In the genomic region with DNA sequence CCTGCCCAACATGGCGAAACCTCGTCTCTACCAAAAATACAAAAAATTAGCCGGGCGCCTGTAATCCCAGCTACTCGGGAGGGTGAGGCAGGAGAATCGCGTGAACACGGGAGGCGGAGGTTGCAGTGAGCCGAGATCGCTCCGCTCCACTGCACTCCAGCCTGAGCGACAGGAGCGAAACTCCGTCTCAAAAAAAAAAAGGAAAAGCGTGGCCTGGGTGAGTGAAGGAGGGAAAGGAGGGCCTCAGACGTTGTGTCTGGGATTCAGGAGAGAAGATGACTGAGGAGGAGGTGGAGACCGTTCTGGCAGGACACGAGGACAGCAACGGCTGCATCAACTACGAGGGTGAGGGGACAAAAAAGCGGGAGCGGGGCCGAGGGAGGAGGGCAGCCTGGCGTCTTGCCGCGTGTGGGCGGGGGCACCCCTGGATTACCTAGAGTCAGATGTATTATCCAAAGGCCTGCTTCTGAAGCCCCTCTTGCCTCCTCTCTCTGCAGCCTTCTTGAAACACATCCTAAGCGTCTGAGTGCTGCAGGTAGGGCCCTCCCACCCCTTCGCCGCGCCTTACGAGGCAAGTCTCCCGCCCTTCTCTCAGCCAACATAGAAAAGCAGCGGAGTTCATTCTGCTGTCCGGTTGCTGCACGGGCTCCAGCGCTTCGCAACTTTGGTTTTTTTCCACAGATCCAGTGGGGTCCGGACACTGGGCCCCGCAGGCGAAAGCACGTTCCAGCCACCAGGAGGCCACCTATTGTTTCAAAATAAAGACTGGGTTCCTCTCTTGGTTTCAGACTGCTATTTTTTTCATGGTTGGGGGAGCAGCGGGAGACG, we compare ENCODE assay signal across 8 cellular contexts.
DNase-seq lines count a peak whose midpoint lies in the region; ATAC-seq and TF ChIP-seq lines count a peak whose summit lies in the region.

No MANE protein-coding gene starts in this region.

- H3K27me3 Mint-ChIP-seq in stimulated activated memory B cell treated with anti-CD40 and anti-IgM and Interleukin-4, amounts not matched to agents 10 μg/mL and 1 μg/mL and 100 μg/mL, for 72 hours, result no peaks in the 10 kb centered on the region

- H3K4me1 Mint-ChIP-seq in stimulated activated memory B cell treated with anti-CD40 and anti-IgM and Interleukin-4, amounts not matched to agents 10 μg/mL and 1 μg/mL and 100 μg/mL, for 72 hours, result peaks cover 67% of the 10 kb centered on the region

- H3K4me1 ChIP-seq in OCI-LY3 (ENCODE audit: low read length), result peaks cover 29% of the 10 kb centered on the region
- peaks cover 33% of the 10 kb centered on the region for H3K4me1 ChIP-seq in mucosa of stomach (ENCODE audit: control insufficient read depth, insufficient read depth, low read length)

- DNase-seq in D341Med (ENCODE audit: low spot score), result peak; percentile 71
- DNase-seq in HuH-7.5 (ENCODE audit: low spot score), result peak; percentile 78
- DNase-seq in activated T-cell treated with anti-CD3 and anti-CD28 coated beads for 48 hours (ENCODE audit: low read depth), result peak; percentile 52
- DNase-seq in erythroblast (lab: John Stamatoyannopoulos, UW), result peak; percentile 74 to 76

- peak; percentile 40 for ATAC-seq in GM21447 (IDR thresholded peaks at IDR 0.05; ENCODE audit: unreplicated experiment)
- ATAC-seq in stimulated activated memory B cell treated with anti-CD40 and anti-IgM and Interleukin-4, amounts not matched to agents 10 μg/mL and 1 μg/mL and 100 μg/mL, for 72 hours, result peak; percentile 77

- TF ChIP-seq CTCF in OCI-LY3 (IDR thresholded peaks at IDR 0.05; ENCODE audit: low read depth, low read length), result peak; percentile 38

- H3K27ac Mint-ChIP-seq in stimulated activated memory B cell treated with anti-CD40 and anti-IgM and Interleukin-4, amounts not matched to agents 10 μg/mL and 1 μg/mL and 100 μg/mL, for 72 hours, result peak overlapping the region; percentile 93

- peak overlapping the region; percentile 82 for H3K9ac ChIP-seq in OCI-LY3 (ENCODE audit: low read length)
- H3K9ac ChIP-seq in mucosa of stomach (ENCODE audit: low read length), result peak overlapping the region; percentile 78

- peak overlapping the region; percentile 95 for H3K4me3 Mint-ChIP-seq in stimulated activated memory B cell treated with anti-CD40 and anti-IgM and Interleukin-4, amounts not matched to agents 10 μg/mL and 1 μg/mL and 100 μg/mL, for 72 hours

- peaks cover 34% of the 10 kb centered on the region for H3K79me2 ChIP-seq in OCI-LY3 (ENCODE audit: low read length)

- H3K27ac ChIP-seq in OCI-LY3 (ENCODE audit: low read length), result peak overlapping the region; percentile 72

- no peak overlapping the region for H2AFZ ChIP-seq in OCI-LY3 (ENCODE audit: low read depth, low read length)

- no peaks in the 10 kb centered on the region for H3K9me3 ChIP-seq in OCI-LY3 (ENCODE audit: insufficient read depth, low read length)
- no peaks in the 10 kb centered on the region for H3K9me3 ChIP-seq in mucosa of stomach (ENCODE audit: control insufficient read depth, low read length)

- H3K27me3 ChIP-seq in OCI-LY3 (ENCODE audit: low read depth, low read length) (no peaks in the 10 kb centered on the region), mucosa of stomach (ENCODE audit: control insufficient read depth, insufficient read depth, low read length) (no peaks in the 10 kb centered on the region)

- peaks cover 51% of the 10 kb centered on the region for H3K36me3 Mint-ChIP-seq in stimulated activated memory B cell treated with anti-CD40 and anti-IgM and Interleukin-4, amounts not matched to agents 10 μg/mL and 1 μg/mL and 100 μg/mL, for 72 hours

- TF ChIP-seq POLR2A in erythroblast (IDR thresholded peaks at IDR 0.05; ENCODE audit: low read length), result no peak

- H3K36me3 ChIP-seq in OCI-LY3 (replicated peaks; ENCODE audit: low read depth, low read length) (peaks cover 37% of the 10 kb centered on the region), mucosa of stomach (ENCODE audit: control insufficient read depth, insufficient read depth, low read length) (peaks cover 29% of the 10 kb centered on the region)

- H3K4me3 ChIP-seq in OCI-LY3 (ENCODE audit: low read length) (peak overlapping the region; percentile 84), mucosa of stomach (ENCODE audit: low read length) (peak overlapping the region; percentile 49)

- H4K20me1 ChIP-seq in OCI-LY3 (ENCODE audit: insufficient read depth, low read length), result peaks cover 24% of the 10 kb centered on the region

- peak overlapping the region; percentile 85 for H3K4me2 ChIP-seq in OCI-LY3 (ENCODE audit: low read length)

- H3K9me3 Mint-ChIP-seq in stimulated activated memory B cell treated with anti-CD40 and anti-IgM and Interleukin-4, amounts not matched to agents 10 μg/mL and 1 μg/mL and 100 μg/mL, for 72 hours, result no peaks in the 10 kb centered on the region

Comparison
In these comparisons a context has a peak if more than half of its experiments do, and no peak if none do; other contexts are left out.
1. Peak in every context shown above with its lines: DNase-seq, ATAC-seq, H3K4me3 ChIP-seq and H3K27ac ChIP-seq.